24 cellular contexts compared by ENCODE assay signal in genomic region chr2:218328294-218328693, GRCh38. TPM values are rescaled to one million over a fixed set of nuclear protein-coding genes. Genes with fewer than 3 reads are reported as not detected.
"Had no signal": no experiment of that assay in that cellular context is flagged by ENCODE, and none has a peak within 500 bp of the region (broad histone marks: within the 10 kb centered on the region; RNA-seq: fewer than 3 reads in every experiment).

No MANE protein-coding gene starts in this region.

- H3K27me3 ChIP-seq: gastrocnemius medialis, heart right ventricle, right atrium auricular region, transverse colon had no signal

- H3K4me3 ChIP-seq: gastrocnemius medialis, heart right ventricle, right atrium auricular region, transverse colon had no signal

- ATAC-seq: activated CD8-positive, alpha-beta T cell treated with anti-CD3 and anti-CD28 coated beads for 36 hours; activated naive CD8-positive, alpha-beta T cell treated with anti-CD3 and anti-CD28 coated beads, Interleukin-2, amount 50 U/mL, for 24 hours; effector memory CD8-positive, alpha-beta T cell; gastrocnemius medialis; heart right ventricle; left colon had no signal

- H3K27me3 Mint-ChIP-seq: activated CD8-positive, alpha-beta T cell treated with anti-CD3 and anti-CD28 coated beads for 36 hours had no signal

- H3K9me3 Mint-ChIP-seq: activated B cell treated with CpG ODN at 0.5 μM for 24 hours; activated CD8-positive, alpha-beta T cell treated with anti-CD3 and anti-CD28 coated beads for 36 hours; activated naive CD8-positive, alpha-beta T cell treated with anti-CD3 and anti-CD28 coated beads, Interleukin-2, amount 50 U/mL, for 24 hours; effector memory CD8-positive, alpha-beta T cell had no signal

- H3K27ac ChIP-seq: epithelial cell of prostate, gastrocnemius medialis, right atrium auricular region, transverse colon had no signal

- H3K36me3 ChIP-seq: gastrocnemius medialis, heart right ventricle, right atrium auricular region, transverse colon had no signal

- DNase-seq: activated B cell treated with CpG ODN at 0.5 μM for 24 hours; activated CD4-positive, alpha-beta T cell treated with anti-CD3 and anti-CD28 coated beads for 48 hours; activated CD8-positive, alpha-beta memory T cell treated with anti-CD3 and anti-CD28 coated beads, Interleukin-2, amount 50 U/mL, for 48 hours; activated CD8-positive, alpha-beta T cell treated with anti-CD3 and anti-CD28 coated beads for 36 hours; activated gamma-delta T cell treated with Interleukin-2 at 50 U/mL for 16 hours; activated naive CD8-positive, alpha-beta T cell treated with anti-CD3 and anti-CD28 coated beads, Interleukin-2, amount 50 U/mL, for 24 hours; dermis blood vessel endothelial cell; effector memory CD8-positive, alpha-beta T cell; gastrocnemius medialis; heart right ventricle; left colon; nucleus accumbens; stimulated activated CD4-positive, alpha-beta T cell treated with anti-CD3 and anti-CD28 coated beads, Interleukin-15, amount 100 ng/mL, for 24 hours; stimulated activated CD4-positive, alpha-beta T cell treated with anti-CD3 and anti-CD28 coated beads, Interleukin-4, amount 100 ng/mL, for 1 hour; stimulated activated naive CD4-positive, alpha-beta T cell; transverse colon had no signal

- H3K9me3 ChIP-seq: gastrocnemius medialis, heart right ventricle, right atrium auricular region, transverse colon had no signal

- H3K4me3 Mint-ChIP-seq: activated B cell treated with CpG ODN at 0.5 μM for 24 hours; activated CD8-positive, alpha-beta T cell treated with anti-CD3 and anti-CD28 coated beads for 36 hours; activated naive CD8-positive, alpha-beta T cell treated with anti-CD3 and anti-CD28 coated beads, Interleukin-2, amount 50 U/mL, for 24 hours had no signal

- H3K27ac Mint-ChIP-seq: activated B cell treated with CpG ODN at 0.5 μM for 24 hours; activated CD8-positive, alpha-beta T cell treated with anti-CD3 and anti-CD28 coated beads for 36 hours had no signal

RNA-seq across cellular contexts. Expression of gene CATIP, which starts 28.4 kb away (rescaled TPM):
- total RNA-seq: activated B cell treated with CpG ODN at 0.5 μM for 24 hours; activated CD8-positive, alpha-beta T cell treated with anti-CD3 and anti-CD28 coated beads for 36 hours; aorta; gastrocnemius medialis; heart right ventricle; left colon; lung microvascular endothelial cell; posterior vena cava; right atrium auricular region; skeletal muscle tissue; subcutaneous adipose tissue; T-helper 2 cell treated with Interferon-gamma antibody and Interleukin-4, amounts not matched to agents 100 ng/mL and 5 ng/mL, for 36 hours; transverse colon had no signal
